In genomic region chr7:50534690-50535290, GRCh38 we compare ENCODE assay signal across 8 cellular contexts. TPM values are rescaled to one million over a fixed set of nuclear protein-coding genes. Genes with fewer than 3 reads are reported as not detected.
DNase-seq lines count a peak whose midpoint lies in the region; ATAC-seq and TF ChIP-seq lines count a peak whose summit lies in the region.

No MANE protein-coding gene starts in this region.

- H3K27me3 Mint-ChIP-seq in stimulated activated naive B cell treated with anti-CD40 and anti-IgM and Interleukin-4, amounts not matched to agents 10 μg/mL and 1 μg/mL and 100 μg/mL, for 72 hours, result peaks cover 9 to 10% of the 10 kb centered on the region in 2 donors

- H3K27me3 ChIP-seq in SJCRH30 (peaks cover 6% of the 10 kb centered on the region; the same call in 1 of the 2 replicates), thoracic aorta (replicated peaks; ENCODE audit: insufficient read depth) (no peaks in the 10 kb centered on the region)

- H3K4me3 ChIP-seq in SJCRH30, result no peak overlapping the region
- no peak overlapping the region for H3K4me3 ChIP-seq in thoracic aorta

- no peak overlapping the region for H3K27ac Mint-ChIP-seq in stimulated activated naive B cell treated with anti-CD40 and anti-IgM and Interleukin-4, amounts not matched to agents 10 μg/mL and 1 μg/mL and 100 μg/mL, for 72 hours

- H3K27ac ChIP-seq in SJCRH30 (no peak overlapping the region), thoracic aorta (no peak overlapping the region)

- TF ChIP-seq CTCF in thoracic aorta (IDR thresholded peaks at IDR 0.05), result no peak

- ATAC-seq in Right ventricle myocardium superior (ENCODE audit: poor library complexity) (no peak), thoracic aorta (ENCODE audit: insufficient number of reproducible peaks, low FRiP score, low read depth) (peak; percentile 60), GM19463 (IDR thresholded peaks at IDR 0.05; ENCODE audit: unreplicated experiment) (no peak), HG03442 (IDR thresholded peaks at IDR 0.05; ENCODE audit: unreplicated experiment) (no peak)
- no peak for ATAC-seq in stimulated activated naive B cell treated with anti-CD40 and anti-IgM and Interleukin-4, amounts not matched to agents 10 μg/mL and 1 μg/mL and 100 μg/mL, for 72 hours (replicated peaks)

- H3K9me3 ChIP-seq in SJCRH30 (replicated peaks), result no peaks in the 10 kb centered on the region
- H3K9me3 ChIP-seq in thoracic aorta, result no peaks in the 10 kb centered on the region

- peaks cover 4% of the 10 kb centered on the region; the same call in 1 of the 2 replicates for H3K4me1 ChIP-seq in SJCRH30
- H3K4me1 ChIP-seq in thoracic aorta (ENCODE audit: control insufficient read depth in 1 of 2, low read depth in 2 of 2), result no peaks in the 10 kb centered on the region

- H3K36me3 ChIP-seq in SJCRH30, result no peaks in the 10 kb centered on the region
- no peaks in the 10 kb centered on the region for H3K36me3 ChIP-seq in thoracic aorta

- H3K36me3 Mint-ChIP-seq in stimulated activated naive B cell treated with anti-CD40 and anti-IgM and Interleukin-4, amounts not matched to agents 10 μg/mL and 1 μg/mL and 100 μg/mL, for 72 hours, result no peaks in the 10 kb centered on the region

- H3K9me3 Mint-ChIP-seq in stimulated activated naive B cell treated with anti-CD40 and anti-IgM and Interleukin-4, amounts not matched to agents 10 μg/mL and 1 μg/mL and 100 μg/mL, for 72 hours, result no peaks in the 10 kb centered on the region

- intact Hi-C loops in cardiac septum (cut with DNase I) (no loop called here), Right ventricle myocardium superior (cut with DNase I) (no loop called here)

- H3K4me3 Mint-ChIP-seq in stimulated activated naive B cell treated with anti-CD40 and anti-IgM and Interleukin-4, amounts not matched to agents 10 μg/mL and 1 μg/mL and 100 μg/mL, for 72 hours, result no peak overlapping the region

- H3K4me1 Mint-ChIP-seq in stimulated activated naive B cell treated with anti-CD40 and anti-IgM and Interleukin-4, amounts not matched to agents 10 μg/mL and 1 μg/mL and 100 μg/mL, for 72 hours, result no peaks in the 10 kb centered on the region

- peak; percentile 66 for DNase-seq in cardiac septum (ENCODE audit: low spot score)
- DNase-seq in Right ventricle myocardium superior, result no peak
- DNase-seq in SJCRH30, result peak; percentile 51 to 59
- peak; percentile 97 for DNase-seq in fibroblast of the conjunctiva (ENCODE audit: low read depth)
- DNase-seq in thoracic aorta (ENCODE audit: low spot score), result no peak
- DNase-seq in stimulated activated naive B cell treated with anti-CD40 and anti-IgM and Interleukin-4, amounts not matched to agents 10 μg/mL and 1 μg/mL and 100 μg/mL, for 72 hours, result no peak

RNA-seq across cellular contexts. Expression of gene DDC, which starts 30.4 kb away (rescaled TPM):
- total RNA-seq in cardiac septum (not detected), Right ventricle myocardium superior (not detected), thoracic aorta (under 1 TPM in 1 of 2 donors, not detected in 1; 0.85 TPM)
- not detected in 2 replicates for total RNA-seq in SJCRH30 (2014; rRNA removed; shearing (Covaris generic))

Comparison
In these comparisons a context has a peak if more than half of its experiments do, and no peak if none do; other contexts are left out.
1. DNase-seq: peak in cardiac septum (single experiment), SJCRH30 (2 of 2) and fibroblast of the conjunctiva (single experiment); none in Right ventricle myocardium superior (single experiment), thoracic aorta (single experiment) and stimulated activated naive B cell treated with anti-CD40 and anti-IgM and Interleukin-4, amounts not matched to agents 10 μg/mL and 1 μg/mL and 100 μg/mL, for 72 hours (single experiment).